In genomic region chr11:19437760-19438159, GRCh38 we compare ENCODE assay signal across 15 cellular contexts.
A peak's percentile ranks its signal among the peaks of the same experiment; 100 is the strongest.
DNase-seq lines count a peak whose midpoint lies in the region; ATAC-seq and TF ChIP-seq lines count a peak whose summit lies in the region.
"Had no signal": no experiment of that assay in that cellular context is flagged by ENCODE, and none has a peak within 500 bp of the region (broad histone marks: within the 10 kb centered on the region; RNA-seq: fewer than 3 reads in every experiment).

No MANE protein-coding gene starts in this region.

- no TSS peak for BruUV-seq in IMR-90 (replicated peaks; lab: Mats Ljungman, UMichigan)

- H3K36me3 ChIP-seq in IMR-90 (ENCODE audit: control insufficient read depth, insufficient read depth, low read length) = no peaks in the 10 kb centered on the region

- peak overlapping the region; percentile 54 for H3K4ac ChIP-seq in IMR-90 (ENCODE audit: low read depth, low read length)

- H3K9ac ChIP-seq in IMR-90 (ENCODE audit: low read depth, low read length) = no peak overlapping the region

- H2BK15ac ChIP-seq in IMR-90 (ENCODE audit: low read depth, low read length) = peak overlapping the region; percentile 25; the same call in 1 of the 3 replicates

- ATAC-seq in IMR-90 (ENCODE audit: low read depth) = peak; percentile 8
- ATAC-seq in GM21381 (IDR thresholded peaks at IDR 0.05; ENCODE audit: unreplicated experiment) = no peak
- ATAC-seq: HCT116, HepG2 had no signal

- peak overlapping the region; percentile 7 for H2BK20ac ChIP-seq in IMR-90 (ENCODE audit: low read depth, low read length)

- H3K14ac ChIP-seq in IMR-90 (replicated peaks; ENCODE audit: low read depth, low read length) = peak overlapping the region; percentile 1; the same call in 1 of the 2 replicates

- intact Hi-C loops in IMR-90 (cut with micrococcal nuclease) = loop anchor here (5.0 kb wide), 1 partner anchor 90 kb away; no protein-coding TSS in a partner anchor
- intact Hi-C loops in posterior cingulate gyrus (cut with DNase I) = no loop called here

- H3K9me1 ChIP-seq in IMR-90 (ENCODE audit: insufficient read depth, low read length) = peaks cover 12% of the 10 kb centered on the region

- peaks cover under 1% of the 10 kb centered on the region; the same call in 1 of the 2 replicates for H4K20me1 ChIP-seq in IMR-90 (ENCODE audit: insufficient read depth, low read length)

- no peak overlapping the region for H3K56ac ChIP-seq in IMR-90 (ENCODE audit: extremely low read depth, insufficient read depth, low read length)

- no peaks in the 10 kb centered on the region for H3K79me1 ChIP-seq in IMR-90 (ENCODE audit: low read depth in 1 of 2, low read length in 2 of 2)

- H2AFZ ChIP-seq in IMR-90 (replicated peaks; ENCODE audit: low read length, poor library complexity) = no peak overlapping the region

- H3K23ac ChIP-seq in IMR-90 (ENCODE audit: low read depth, low read length) = no peak overlapping the region

- CTCF ChIA-PET in IMR-90 (lab: Yijun Ruan, JAX) = no interaction called here

- DNase-seq in AG08395 (ENCODE audit: low spot score) (peak; percentile 63), IMR-90 (peak; percentile 89), astrocyte of the cerebellum (ENCODE audit: low read depth) (peak; percentile 87), glomerular visceral epithelial cell (ENCODE audit: extremely low spot score) (peak; percentile 63), posterior cingulate gyrus (no peak), 8988T (no peak), NCI-H1417 treated with DMSO at 0.1 percent for 48 hours (lab: John Stamatoyannopoulos, UW) (no peak)
- DNase-seq: activated CD4-positive, alpha-beta T cell treated with anti-CD3 and anti-CD28 coated beads for 48 hours; NCI-H1694 treated with DMSO at 0.1 percent for 48 hours; NK-92 treated with Interleukin-12 subunit alpha and Interleukin-12 subunit beta, amount 100 ng/mL, for 24 hours; stimulated activated CD4-positive, alpha-beta T cell treated with anti-CD3 and anti-CD28 coated beads, Interleukin-4, amount 100 ng/mL, for 4 hours; stimulated activated naive CD4-positive, alpha-beta T cell had no signal

- H2BK120ac ChIP-seq in IMR-90 (ENCODE audit: low read depth, low read length) = peak overlapping the region; percentile 21; the same call in 1 of the 2 replicates

- TF ChIP-seq CTCF in IMR-90 (conservative IDR thresholded peaks at IDR 0.05; ENCODE audit: low read depth, low read length) = no peak
- TF ChIP-seq CTCF in astrocyte of the cerebellum (IDR thresholded peaks at IDR 0.05; ENCODE audit: low read depth, low read length, missing control alignments) = no peak

- no peak overlapping the region for H3K27ac ChIP-seq in IMR-90 (ENCODE audit: insufficient read depth, low read length)

- no CpG with 5 or more reads among the region's 1 CpG for WGBS in IMR-90 (ENCODE audit: extremely low coverage in 2 of 2, insufficient read length in 1 of 2), 2 experiments

- peak overlapping the region; percentile 76 for H2AK5ac ChIP-seq in IMR-90 (ENCODE audit: low read depth, low read length)

- dilution Hi-C loops in IMR-90 (cut with HindIII; ENCODE audit: low sequenced_read_pairs, unreplicated experiment) = no loop called here

- H3K4me1 ChIP-seq in IMR-90 (ENCODE audit: control insufficient read depth, insufficient read depth, low read length) = peaks cover 17% of the 10 kb centered on the region

- no peak overlapping the region for H2AK9ac ChIP-seq in IMR-90 (replicated peaks; ENCODE audit: low read depth, low read length, poor library complexity)

- H3K4me3 ChIP-seq in IMR-90 (ENCODE audit: insufficient read depth, low read depth, low read length) = no peak overlapping the region
- H3K4me3 ChIP-seq in astrocyte of the cerebellum (ENCODE audit: low read depth, low read length) = no peak overlapping the region

- no peaks in the 10 kb centered on the region for H3K27me3 ChIP-seq in IMR-90 (ENCODE audit: control insufficient read depth, insufficient read depth, low read length)

- POLR2A ChIA-PET in IMR-90 (lab: Charles Lee; ENCODE audit: unreplicated experiment) = interaction anchor here (0.6 kb wide), 1 partner anchor 100 kb away, joined by 4 read pairs; no protein-coding TSS in a partner anchor

- peak overlapping the region; percentile 67; the same call in 1 of the 2 replicates for H3K4me2 ChIP-seq in IMR-90 (ENCODE audit: low read depth, low read length)

- H3K18ac ChIP-seq in IMR-90 (ENCODE audit: low read depth, low read length) = peak overlapping the region; percentile 91; the same call in 1 of the 2 replicates

- H3K9me3 ChIP-seq in IMR-90 (ENCODE audit: control insufficient read depth, insufficient read depth, low read length) = no peaks in the 10 kb centered on the region

- H4K8ac ChIP-seq in IMR-90 (ENCODE audit: low read depth in 2 of 2, low read length in 2 of 2) = peak overlapping the region in 1 of 2 experiments; percentile 32; a peak in 2 of 4 replicates

- in situ Hi-C loops in IMR-90 (cut with MboI; ENCODE audit: low sequenced_read_pairs) (no loop called here), astrocyte of the cerebellum (cut with HindIII; ENCODE audit: low sequenced_read_pairs) (no loop called here)

- TF ChIP-seq POLR2A in IMR-90 (IDR thresholded peaks at IDR 0.05; ENCODE audit: low read depth, low read length) = no peak

- no peak overlapping the region for H2BK5ac ChIP-seq in IMR-90 (ENCODE audit: low read depth, low read length, poor library complexity, severe bottlenecking)

- no peak for TF ChIP-seq RAD21 in IMR-90 (IDR thresholded peaks at IDR 0.05; ENCODE audit: low read length)

- H4K5ac ChIP-seq in IMR-90 (ENCODE audit: low read depth, low read length) = peak overlapping the region; percentile 18; the same call in 1 of the 2 replicates

- peak overlapping the region; percentile 40 for H4K91ac ChIP-seq in IMR-90 (ENCODE audit: insufficient read depth, low read depth, low read length)

TF ChIP-seq in IMR-90, 13 proteins besides CTCF, POLR2A, EP300 and RAD21:
- TF ChIP-seq CEBPB (IDR thresholded peaks at IDR 0.05; ENCODE audit: low read depth, low read length) (peak; percentile 92), NFE2L2 (IDR thresholded peaks at IDR 0.05; ENCODE audit: low read depth, low read length) (no peak), ELK1 (IDR thresholded peaks at IDR 0.05; ENCODE audit: borderline replicate concordance, low read depth, low read length) (no peak), BHLHE40 (IDR thresholded peaks at IDR 0.05; ENCODE audit: low read depth, low read length) (no peak), SMC3 (IDR thresholded peaks at IDR 0.05; ENCODE audit: low read depth, low read length) (no peak), CHD1 (IDR thresholded peaks at IDR 0.05; ENCODE audit: low read depth, low read length) (no peak), MAZ (IDR thresholded peaks at IDR 0.05; ENCODE audit: borderline replicate concordance, low read depth, low read length) (no peak), USF2 (IDR thresholded peaks at IDR 0.05; ENCODE audit: low read depth, low read length) (no peak), RFX5 (IDR thresholded peaks at IDR 0.05; ENCODE audit: low read depth, low read length) (no peak), FOS (IDR thresholded peaks at IDR 0.05; ENCODE audit: low read depth, low read length) (peak; percentile 54)
TF ChIP-seq in IMR-90: peak in this region for 2.

Comparison
In these comparisons a context has a peak if more than half of its experiments do, and no peak if none do; other contexts are left out.
1. DNase-seq: peak in AG08395 (single experiment), IMR-90 (single experiment), astrocyte of the cerebellum (single experiment) and glomerular visceral epithelial cell (single experiment); none in posterior cingulate gyrus (0 of 10), 8988T (single experiment) and NCI-H1417 treated with DMSO at 0.1 percent for 48 hours (single experiment).